In genomic region chr18:9140381-9140780, GRCh38 we compare ENCODE assay signal across 13 cellular contexts. TPM values are rescaled to one million over a fixed set of nuclear protein-coding genes. Genes with fewer than 3 reads are reported as not detected.
DNase-seq lines count a peak whose midpoint lies in the region; ATAC-seq, FAIRE-seq and TF ChIP-seq lines count a peak whose summit lies in the region.
"Had no signal": no experiment of that assay in that cellular context is flagged by ENCODE, and none has a peak within 500 bp of the region (broad histone marks: within the 10 kb centered on the region; RNA-seq: fewer than 3 reads in every experiment).

No MANE protein-coding gene starts in this region.

- H3K4me1 ChIP-seq in DOHH2 (ENCODE audit: control insufficient read depth, low read length) (peaks cover 67% of the 10 kb centered on the region), PC-9 (replicated peaks; ENCODE audit: insufficient read depth) (peaks cover 39% of the 10 kb centered on the region), psoas muscle (peaks cover 65% of the 10 kb centered on the region)

- H3K4me3 ChIP-seq in DOHH2 (ENCODE audit: low read length), result peak overlapping the region; percentile 99
- no peak overlapping the region for H3K4me3 ChIP-seq in PC-9
- H3K4me3 ChIP-seq in psoas muscle, result peak overlapping the region; percentile 88

- POLR2A ChIA-PET in PC-9 (lab: Charles Lee; ENCODE audit: unreplicated experiment), result interaction anchor here (0.5 kb wide), 1 partner anchor 82 kb away, joined by 4 read pairs; no protein-coding TSS in a partner anchor

- peaks cover 53 to 64% of the 10 kb centered on the region in 2 donors for H3K4me1 Mint-ChIP-seq in effector memory CD8-positive, alpha-beta T cell (ENCODE audit: low read depth in 2 of 2)

- H3K27ac ChIP-seq in DOHH2 (ENCODE audit: low read depth, low read length) (no peak overlapping the region), PC-9 (no peak overlapping the region), psoas muscle (peak overlapping the region; percentile 99)

- DNase-seq in PC-9, result no peak
- no peak for DNase-seq in effector memory CD8-positive, alpha-beta T cell
- no peak for DNase-seq in psoas muscle
- no peak for DNase-seq in SHP77 treated with DMSO at 0.1 percent for 48 hours (lab: John Stamatoyannopoulos, UW)
- DNase-seq in GM12892 (ENCODE audit: insufficient read length), result no peak
- DNase-seq in hepatic stellate cell (ENCODE audit: low spot score), result no peak
- DNase-seq: activated CD4-positive, CD25-positive, alpha-beta regulatory T cell treated with anti-CD3 and anti-CD28 coated beads, Interleukin-2, amount 50 U/mL, for 72 hours; cerebellar nuclear complex; EL; NCI-H82 had no signal

- TF ChIP-seq POLR2A in GM12892 (IDR thresholded peaks at IDR 0.05; ENCODE audit: low read depth, low read length), result no peak

- H3K4me3 Mint-ChIP-seq in effector memory CD8-positive, alpha-beta T cell, result peak overlapping the region; percentile 83 to 84

- H3K36me3 Mint-ChIP-seq in effector memory CD8-positive, alpha-beta T cell (ENCODE audit: insufficient read depth), result peaks cover 43% of the 10 kb centered on the region

- TF ChIP-seq CTCF in DOHH2 (IDR thresholded peaks at IDR 0.05; ENCODE audit: low read depth, low read length, poor library complexity, severe bottlenecking) (no peak), PC-9 (conservative IDR thresholded peaks at IDR 0.05) (no peak), psoas muscle (IDR thresholded peaks at IDR 0.05) (no peak)

- H3K9me2 ChIP-seq in DOHH2 (replicated peaks; ENCODE audit: control insufficient read depth, low read length), result no peaks in the 10 kb centered on the region
- H3K9me2 ChIP-seq in PC-9 (ENCODE audit: insufficient read depth), result no peaks in the 10 kb centered on the region

- no peaks in the 10 kb centered on the region for H3K9me3 Mint-ChIP-seq in effector memory CD8-positive, alpha-beta T cell

- no TSS peak for BruUV-seq in PC-9 (replicated peaks; lab: Mats Ljungman, UMichigan)

- peaks cover 77% of the 10 kb centered on the region for H3K79me2 ChIP-seq in DOHH2 (ENCODE audit: control insufficient read depth, low read length)
- peaks cover 71% of the 10 kb centered on the region for H3K79me2 ChIP-seq in PC-9 (ENCODE audit: low read depth)

- ATAC-seq in effector memory CD8-positive, alpha-beta T cell (replicated peaks), result no peak
- ATAC-seq in psoas muscle (no peak), GM19397 (IDR thresholded peaks at IDR 0.05; ENCODE audit: unreplicated experiment) (no peak)

- CTCF ChIA-PET in PC-9 (lab: Charles Lee), result no interaction called here

- H3K9me3 ChIP-seq in DOHH2 (ENCODE audit: control insufficient read depth, insufficient read depth, low read length) (no peaks in the 10 kb centered on the region), PC-9 (ENCODE audit: insufficient read depth, low read depth) (no peaks in the 10 kb centered on the region), psoas muscle (no peaks in the 10 kb centered on the region)
- H3K9me3 ChIP-seq: right atrium auricular region had no signal

- H3F3A ChIP-seq in DOHH2 (ENCODE audit: control insufficient read depth, insufficient read depth), result peaks cover 28% of the 10 kb centered on the region
- H3F3A ChIP-seq in PC-9 (ENCODE audit: insufficient read depth, low read depth), result peaks cover 16% of the 10 kb centered on the region

- intact Hi-C loops in PC-9 (cut with micrococcal nuclease; ENCODE audit: unreplicated experiment) (no loop called here), psoas muscle (cut with DNase I) (no loop called here)

- H3K4me2 ChIP-seq in DOHH2 (ENCODE audit: low read length) (peak overlapping the region; percentile 94), PC-9 (peak overlapping the region; percentile 87; the same call in 1 of the 2 replicates)

- H3K27ac Mint-ChIP-seq in effector memory CD8-positive, alpha-beta T cell, result peak overlapping the region; percentile 90 to 93

- WGBS in psoas muscle, 3 donors, result 50 to 68% (median 63%) methylated on average over 2 of the region's 2 CpGs

- H3K27me3 Mint-ChIP-seq in effector memory CD8-positive, alpha-beta T cell, result no peaks in the 10 kb centered on the region

- H3K36me3 ChIP-seq in DOHH2 (ENCODE audit: control insufficient read depth, low read length) (peaks cover 11% of the 10 kb centered on the region), PC-9 (ENCODE audit: low read depth) (no peaks in the 10 kb centered on the region), psoas muscle (ENCODE audit: insufficient read depth in 1 of 2, low read depth in 1 of 2) (no peaks in the 10 kb centered on the region)
- H3K36me3 ChIP-seq: right atrium auricular region had no signal

- H3K27me3 ChIP-seq in DOHH2 (ENCODE audit: control insufficient read depth, low read length), result no peaks in the 10 kb centered on the region
- no peaks in the 10 kb centered on the region for H3K27me3 ChIP-seq in PC-9 (ENCODE audit: insufficient read depth, low read depth)
- H3K27me3 ChIP-seq in psoas muscle (ENCODE audit: insufficient read depth in 3 of 3, low read length in 2 of 3), result no peaks in the 10 kb centered on the region
- H3K27me3 ChIP-seq: right atrium auricular region had no signal

- no peak overlapping the region for H2AFZ ChIP-seq in PC-9

- FAIRE-seq in GM12892 (lab: Jason Lieb, UNC), result no peak

- peaks cover 7% of the 10 kb centered on the region; the same call in 1 of the 2 replicates for H4K20me1 ChIP-seq in DOHH2 (ENCODE audit: control insufficient read depth, insufficient read depth, low read depth, low read length)
- peaks cover 24% of the 10 kb centered on the region; the same call in 1 of the 2 replicates for H4K20me1 ChIP-seq in PC-9 (ENCODE audit: insufficient read depth)

RNA-seq across cellular contexts. Expression of gene ANKRD12, which starts 3.8 kb away (rescaled TPM):
- total RNA-seq in PC-9 (2021) (26.9 and 31.6 TPM in 2 replicates), psoas muscle (10 to 100 TPM; 36.7 to 49.0 (median 44.4) TPM)
- polyA plus RNA-seq in psoas muscle, result 10 to 100 TPM in 1 of 3 donors, 1 to 10 TPM in 2; 5.7 to 12.0 (median 5.9) TPM
- 21.2 TPM for polyA plus RNA-seq in GM12892 (2012; ENCODE audit: missing spikeins)

RNA-seq across cellular contexts. Expression of gene NDUFV2, which starts 37.9 kb away (rescaled TPM):
- total RNA-seq in PC-9 (2021), result 182 and 215 TPM in 2 replicates
- 100 to 1,000 TPM; 312 to 467 (median 328) TPM for total RNA-seq in psoas muscle
- polyA plus RNA-seq in psoas muscle, result 100 to 1,000 TPM; 451 to 565 (median 547) TPM
- polyA plus RNA-seq in GM12892 (2012; ENCODE audit: missing spikeins), result 283 TPM
